In the genomic region with DNA sequence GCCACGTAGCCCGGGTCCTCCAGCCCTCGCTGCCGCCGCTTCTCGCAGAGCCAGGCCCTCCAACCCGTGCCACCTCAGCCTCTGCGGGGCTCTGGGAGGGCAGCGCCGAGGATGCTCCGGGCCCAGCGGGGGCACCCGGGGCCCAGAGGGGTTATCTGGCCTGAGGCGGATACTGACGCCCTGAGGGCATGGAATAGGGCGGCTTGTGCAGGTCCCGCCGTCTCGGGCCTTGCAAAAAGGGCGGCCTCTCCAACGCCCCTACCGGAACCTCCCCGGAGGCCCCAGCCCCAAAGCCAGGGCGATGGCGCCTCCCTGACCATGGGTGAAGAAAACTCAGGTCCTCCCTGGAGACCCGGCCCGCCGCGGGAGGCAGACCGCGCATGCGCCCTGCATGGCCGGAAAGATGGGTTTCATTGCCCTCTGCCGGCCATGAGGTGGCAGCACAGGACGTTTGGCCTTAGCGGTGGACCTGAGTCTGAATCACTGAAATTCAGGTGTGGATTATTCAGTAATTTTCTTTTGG, we compare ENCODE assay signal across 9 cellular contexts. TPM values are rescaled to one million over a fixed set of nuclear protein-coding genes. Genes with fewer than 3 reads are reported as not detected.
DNase-seq lines count a peak whose midpoint lies in the region; ATAC-seq and TF ChIP-seq lines count a peak whose summit lies in the region.
"Not testable (repeated sequence)": the region's sequence is repeated elsewhere in the genome, so short reads cannot be mapped to it uniquely, and the experiment has no call there.
"Had no signal": no experiment of that assay in that cellular context is flagged by ENCODE, and none has a peak within 500 bp of the region (broad histone marks: within the 10 kb centered on the region; RNA-seq: fewer than 3 reads in every experiment).

No MANE protein-coding gene starts in this region.

- DNase-seq in BE2C (peak; percentile 48), HEK293T (ENCODE audit: extremely low spot score) (peak; percentile 27), SW480 (ENCODE audit: low spot score) (peak; percentile 0), ecto neural progenitor cell (ENCODE audit: low spot score) (peak; percentile 51), islet precursor cell (peak; percentile 54), ovary (peak; percentile 14 to 66 (median 57))
- not testable (repeated sequence) for DNase-seq in activated T-cell treated with anti-CD3 and anti-CD28 coated beads, Interleukin-2, amount 50 U/mL, for 4 hours
- DNase-seq in stimulated activated CD8-positive, alpha-beta memory T cell treated with anti-CD3 and anti-CD28 coated beads, Interleukin-12 subunit alpha, Interleukin-12 subunit beta, amount 100 ng/mL, for 24 hours (ENCODE audit: extremely low read depth): peak; percentile 8

- H3K27me3 ChIP-seq in BE2C, ovary: not testable (repeated sequence)

- TF ChIP-seq CTCF in BE2C (IDR thresholded peaks at IDR 0.05; ENCODE audit: low read depth, low read length): peak; percentile 27
- not testable (repeated sequence) for TF ChIP-seq CTCF in ovary (IDR thresholded peaks at IDR 0.05)

- H3K4me3 ChIP-seq in BE2C (ENCODE audit: low read depth, low read length) (peak overlapping the region; percentile 48), ovary (peak overlapping the region; percentile 22)

- intact Hi-C loops in ovary (cut with DNase I): not testable (repeated sequence)

- not testable (repeated sequence) for H3K9me3 ChIP-seq in BE2C, ovary

- CTCF ChIA-PET in HEK293T (lab: Yijun Ruan, JAX): not testable (repeated sequence)

- H3K27ac ChIP-seq in ovary: not testable (repeated sequence)

- H3K4me1 ChIP-seq in BE2C; ovary (ENCODE audit: insufficient read depth): not testable (repeated sequence)

- TF ChIP-seq EP300 in ovary (IDR thresholded peaks at IDR 0.05): not testable (repeated sequence)

- POLR2A ChIA-PET in HEK293T (lab: Yijun Ruan, JAX): not testable (repeated sequence)

- not testable (repeated sequence) for H3K36me3 Mint-ChIP-seq in activated T-cell treated with anti-CD3 and anti-CD28 coated beads, Interleukin-2, amount 50 U/mL, for 4 hours (ENCODE audit: insufficient read depth)

- WGBS in ovary, 3 donors: 20 to 34% (median 27%) methylated on average over 34 to 36 of the region's 36 CpGs

- not testable (repeated sequence) for H3K4me1 Mint-ChIP-seq in activated T-cell treated with anti-CD3 and anti-CD28 coated beads, Interleukin-2, amount 50 U/mL, for 4 hours (ENCODE audit: low read depth)

- H3K27me3 Mint-ChIP-seq in activated T-cell treated with anti-CD3 and anti-CD28 coated beads, Interleukin-2, amount 50 U/mL, for 4 hours (ENCODE audit: low read depth): not testable (repeated sequence)

- not testable (repeated sequence) for TF ChIP-seq POLR2A in ovary (IDR thresholded peaks at IDR 0.05)

- not testable (repeated sequence) for H3K36me3 ChIP-seq in BE2C, ovary

- peak overlapping the region; percentile 51 for H3K4me3 Mint-ChIP-seq in activated T-cell treated with anti-CD3 and anti-CD28 coated beads, Interleukin-2, amount 50 U/mL, for 4 hours

- not testable (repeated sequence) for H3K9me3 Mint-ChIP-seq in activated T-cell treated with anti-CD3 and anti-CD28 coated beads, Interleukin-2, amount 50 U/mL, for 4 hours

- ATAC-seq in activated T-cell treated with anti-CD3 and anti-CD28 coated beads, Interleukin-2, amount 50 U/mL, for 4 hours: peak in 1 of 2 donors; percentile 30

RNA-seq across cellular contexts. Expression of a gene that starts 18.1 kb away (rescaled TPM):
- polyA plus RNA-seq in BE2C (2012; ENCODE audit: insufficient read depth, insufficient read length, low read depth): not detected
- total RNA-seq in activated T-cell treated with anti-CD3 and anti-CD28 coated beads, Interleukin-2, amount 50 U/mL, for 4 hours: not detected
- not detected for total RNA-seq in ovary
- polyA plus RNA-seq in ovary: not detected
- total RNA-seq: glomerular endothelial cell had no signal

RNA-seq across cellular contexts. Expression of a gene that starts 27.6 kb away (rescaled TPM):
- not detected for polyA plus RNA-seq in BE2C (2012; ENCODE audit: insufficient read depth, insufficient read length, low read depth)
- not detected for total RNA-seq in activated T-cell treated with anti-CD3 and anti-CD28 coated beads, Interleukin-2, amount 50 U/mL, for 4 hours
- total RNA-seq in ovary: not detected
- polyA plus RNA-seq in ovary: not detected
- total RNA-seq: glomerular endothelial cell had no signal

RNA-seq across cellular contexts. Expression of a gene that starts 32.4 kb away (rescaled TPM):
- not detected for polyA plus RNA-seq in BE2C (2012; ENCODE audit: insufficient read depth, insufficient read length, low read depth)
- not detected for total RNA-seq in activated T-cell treated with anti-CD3 and anti-CD28 coated beads, Interleukin-2, amount 50 U/mL, for 4 hours
- total RNA-seq in ovary: not detected
- polyA plus RNA-seq in ovary: not detected
- total RNA-seq: glomerular endothelial cell had no signal

RNA-seq across cellular contexts. Expression of a gene that starts 37.1 kb away (rescaled TPM):
- polyA plus RNA-seq in BE2C (2012; ENCODE audit: insufficient read depth, insufficient read length, low read depth): not detected
- total RNA-seq in activated T-cell treated with anti-CD3 and anti-CD28 coated beads, Interleukin-2, amount 50 U/mL, for 4 hours: not detected
- not detected for total RNA-seq in ovary
- not detected for polyA plus RNA-seq in ovary
- total RNA-seq: glomerular endothelial cell had no signal

RNA-seq across cellular contexts. Expression of a gene that starts 41.9 kb away (rescaled TPM):
- polyA plus RNA-seq in BE2C (2012; ENCODE audit: insufficient read depth, insufficient read length, low read depth): not detected
- total RNA-seq in activated T-cell treated with anti-CD3 and anti-CD28 coated beads, Interleukin-2, amount 50 U/mL, for 4 hours: not detected
- not detected for total RNA-seq in ovary
- polyA plus RNA-seq in ovary: not detected
- total RNA-seq: glomerular endothelial cell had no signal
